Comparison of ENCODE assay signal across 8 cellular contexts in the genomic region with DNA sequence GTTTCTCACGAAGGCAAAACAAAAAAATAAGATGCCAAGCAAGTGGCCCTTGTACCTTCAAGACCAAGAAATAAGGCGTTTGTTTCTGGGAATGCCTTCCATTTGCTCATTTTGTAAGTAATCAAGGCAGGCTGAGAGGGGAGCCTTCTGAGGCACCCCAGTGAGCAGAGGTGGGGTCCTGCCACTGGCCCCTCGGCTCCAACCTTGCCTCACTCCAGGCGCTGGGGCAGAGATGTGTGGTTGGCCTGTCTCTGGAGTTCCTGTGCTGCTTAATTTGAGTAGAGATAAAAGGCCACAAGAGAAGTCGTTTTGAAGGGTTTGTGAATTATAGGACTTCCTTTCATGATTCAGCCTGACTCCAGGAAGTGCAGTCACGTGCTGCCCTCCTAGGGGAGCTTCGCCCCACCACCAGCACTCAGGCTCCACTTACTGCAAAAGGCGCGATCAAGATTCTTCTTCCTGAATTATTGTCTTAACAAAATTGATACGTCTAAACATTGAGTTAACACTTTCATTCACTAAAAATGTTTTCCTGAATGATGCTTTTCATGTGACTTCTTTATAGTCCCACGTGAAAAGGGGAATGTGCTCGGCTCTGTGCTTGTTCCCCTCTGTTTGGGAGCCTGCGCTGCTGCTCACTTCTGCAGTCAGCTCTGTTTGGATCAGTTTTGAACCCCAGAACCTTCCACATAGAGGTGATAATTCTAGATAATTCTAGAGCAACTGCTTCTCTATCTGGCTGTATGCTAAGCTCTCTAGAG. TPM values are rescaled to one million over a fixed set of nuclear protein-coding genes. Genes with fewer than 3 reads are reported as not detected.
A peak's percentile ranks its signal among the peaks of the same experiment; 100 is the strongest.
DNase-seq lines count a peak whose midpoint lies in the region; ATAC-seq and TF ChIP-seq lines count a peak whose summit lies in the region.

No MANE protein-coding gene starts in this region.

- TF ChIP-seq POLR2A in GM18505 (IDR thresholded peaks at IDR 0.05; ENCODE audit: borderline replicate concordance, extremely low read depth, insufficient read depth, insufficient read length) = no peak

- peaks cover 4% of the 10 kb centered on the region for H3K27me3 Mint-ChIP-seq in activated CD4-positive, alpha-beta memory T cell treated with anti-CD3 and anti-CD28 coated beads for 36 hours
- H3K27me3 Mint-ChIP-seq in activated CD4-positive, alpha-beta memory T cell treated with anti-CD3 and anti-CD28 coated beads, Interleukin-2, amount 10 ng/mL, durations not matched to agents 7 days and 5 days = peaks cover 20% of the 10 kb centered on the region

- H3K27ac Mint-ChIP-seq in activated CD4-positive, alpha-beta memory T cell treated with anti-CD3 and anti-CD28 coated beads for 36 hours = no peak overlapping the region
- no peak overlapping the region for H3K27ac Mint-ChIP-seq in activated CD4-positive, alpha-beta memory T cell treated with anti-CD3 and anti-CD28 coated beads, Interleukin-2, amount 10 ng/mL, durations not matched to agents 7 days and 5 days

- POLR2A ChIA-PET in activated CD4-positive, alpha-beta memory T cell treated with anti-CD3 and anti-CD28 coated beads for 36 hours (lab: Charles Lee) = no interaction called here
- POLR2A ChIA-PET in activated CD4-positive, alpha-beta memory T cell treated with anti-CD3 and anti-CD28 coated beads, Interleukin-2, amount 10 ng/mL, durations not matched to agents 7 days and 5 days (lab: Charles Lee) = no interaction called here

- intact Hi-C loops in activated CD4-positive, alpha-beta memory T cell treated with anti-CD3 and anti-CD28 coated beads for 36 hours (cut with micrococcal nuclease) = no loop called here

- H3K4me1 Mint-ChIP-seq in activated CD4-positive, alpha-beta memory T cell treated with anti-CD3 and anti-CD28 coated beads for 36 hours (ENCODE audit: low read depth) = peaks cover 10% of the 10 kb centered on the region
- H3K4me1 Mint-ChIP-seq in activated CD4-positive, alpha-beta memory T cell treated with anti-CD3 and anti-CD28 coated beads, Interleukin-2, amount 10 ng/mL, durations not matched to agents 7 days and 5 days = peaks cover 9% of the 10 kb centered on the region

- no peaks in the 10 kb centered on the region for H3K9me3 Mint-ChIP-seq in activated CD4-positive, alpha-beta memory T cell treated with anti-CD3 and anti-CD28 coated beads for 36 hours
- peaks cover 7% of the 10 kb centered on the region for H3K9me3 Mint-ChIP-seq in activated CD4-positive, alpha-beta memory T cell treated with anti-CD3 and anti-CD28 coated beads, Interleukin-2, amount 10 ng/mL, durations not matched to agents 7 days and 5 days

- H3K4me3 Mint-ChIP-seq in activated CD4-positive, alpha-beta memory T cell treated with anti-CD3 and anti-CD28 coated beads for 36 hours = no peak overlapping the region
- H3K4me3 Mint-ChIP-seq in activated CD4-positive, alpha-beta memory T cell treated with anti-CD3 and anti-CD28 coated beads, Interleukin-2, amount 10 ng/mL, durations not matched to agents 7 days and 5 days = no peak overlapping the region

- peak; percentile 21 for DNase-seq in activated CD4-positive, alpha-beta memory T cell treated with anti-CD3 and anti-CD28 coated beads for 36 hours
- no peak for DNase-seq in activated CD4-positive, alpha-beta memory T cell treated with anti-CD3 and anti-CD28 coated beads, Interleukin-2, amount 10 ng/mL, durations not matched to agents 7 days and 5 days
- peak; percentile 87 for DNase-seq in Jurkat, Clone E6-1 (ENCODE audit: low read depth, low spot score)
- DNase-seq in amniotic epithelial cell (ENCODE audit: low read depth) = peak; percentile 1
- DNase-seq in stimulated activated naive CD8-positive, alpha-beta T cell treated with anti-CD3 and anti-CD28 coated beads, Interleukin-15, Interleukin-2, amounts not matched to agents 100 U/mL and 50 U/mL, for 24 hours = peak; percentile 37
- no peak for DNase-seq in germinal center (ENCODE audit: low spot score)
- DNase-seq in DMS53 (lab: John Stamatoyannopoulos, UW) = no peak

- peak overlapping the region; percentile 26 for H3K4me3 ChIP-seq in Jurkat, Clone E6-1 (ENCODE audit: low read length)

- peak; percentile 19 for ATAC-seq in stimulated activated naive CD8-positive, alpha-beta T cell treated with anti-CD3 and anti-CD28 coated beads, Interleukin-15, Interleukin-2, amounts not matched to agents 100 U/mL and 50 U/mL, for 24 hours
- no peak for ATAC-seq in GM18505 (IDR thresholded peaks at IDR 0.05; ENCODE audit: unreplicated experiment)

- H3K36me3 Mint-ChIP-seq in activated CD4-positive, alpha-beta memory T cell treated with anti-CD3 and anti-CD28 coated beads for 36 hours = no peaks in the 10 kb centered on the region
- no peaks in the 10 kb centered on the region for H3K36me3 Mint-ChIP-seq in activated CD4-positive, alpha-beta memory T cell treated with anti-CD3 and anti-CD28 coated beads, Interleukin-2, amount 10 ng/mL, durations not matched to agents 7 days and 5 days (ENCODE audit: low read depth)

- CTCF ChIA-PET in activated CD4-positive, alpha-beta memory T cell treated with anti-CD3 and anti-CD28 coated beads for 36 hours (lab: Charles Lee) = interaction anchor here (1.1 kb wide), 1 partner anchor 76 kb away, joined by 3 read pairs; no protein-coding TSS in a partner anchor
- CTCF ChIA-PET in activated CD4-positive, alpha-beta memory T cell treated with anti-CD3 and anti-CD28 coated beads, Interleukin-2, amount 10 ng/mL, durations not matched to agents 7 days and 5 days (lab: Charles Lee) = no interaction called here

RNA-seq across cellular contexts. Expression of gene SYK, which starts 13.7 kb away (rescaled TPM):
- not detected for total RNA-seq in activated CD4-positive, alpha-beta memory T cell treated with anti-CD3 and anti-CD28 coated beads for 36 hours
- total RNA-seq in activated CD4-positive, alpha-beta memory T cell treated with anti-CD3 and anti-CD28 coated beads, Interleukin-2, amount 10 ng/mL, durations not matched to agents 7 days and 5 days = not detected
- polyA plus RNA-seq in Jurkat, Clone E6-1 (2012; ENCODE audit: insufficient read depth, insufficient read length) = 45.6 TPM

Comparison
In these comparisons a context has a peak if more than half of its experiments do, and no peak if none do; other contexts are left out.
1. DNase-seq: peak in activated CD4-positive, alpha-beta memory T cell treated with anti-CD3 and anti-CD28 coated beads for 36 hours (single experiment), Jurkat, Clone E6-1 (single experiment), amniotic epithelial cell (single experiment) and stimulated activated naive CD8-positive, alpha-beta T cell treated with anti-CD3 and anti-CD28 coated beads, Interleukin-15, Interleukin-2, amounts not matched to agents 100 U/mL and 50 U/mL, for 24 hours (single experiment); none in activated CD4-positive, alpha-beta memory T cell treated with anti-CD3 and anti-CD28 coated beads, Interleukin-2, amount 10 ng/mL, durations not matched to agents 7 days and 5 days (single experiment), germinal center (single experiment) and DMS53 (single experiment).